ENCODE assay signal across 13 cellular contexts in the genomic region with DNA sequence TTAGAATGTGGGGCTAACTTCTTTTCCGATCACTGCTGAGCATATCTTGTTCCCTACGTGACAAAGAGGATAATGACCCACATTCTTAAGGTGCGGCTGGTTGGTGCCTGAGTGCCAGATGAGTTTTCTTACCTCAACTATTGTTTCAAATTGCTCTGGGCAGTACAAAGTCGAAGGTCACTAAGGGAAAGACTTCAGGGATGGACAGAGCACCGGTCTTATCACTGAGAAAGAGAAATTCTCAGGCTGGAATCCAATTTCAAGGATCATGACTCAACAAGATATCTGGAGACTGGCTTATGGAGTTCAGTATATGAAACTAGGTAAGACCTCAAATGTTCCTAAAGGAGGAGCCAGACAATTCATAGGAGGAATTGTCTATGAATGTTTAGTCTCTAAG.
"Had no signal": no experiment of that assay in that cellular context is flagged by ENCODE, and none has a peak within 500 bp of the region (broad histone marks: within the 10 kb centered on the region; RNA-seq: fewer than 3 reads in every experiment).

No MANE protein-coding gene starts in this region.

- ATAC-seq: gastroesophageal sphincter; heart left ventricle; left ventricle myocardium superior; naive thymus-derived CD4-positive, alpha-beta T cell; sciatic nerve had no signal

- DNase-seq: activated CD4-positive, alpha-beta T cell treated with anti-CD3 and anti-CD28 coated beads for 1 hour; activated gamma-delta T cell; heart left ventricle; left ventricle myocardium superior; naive thymus-derived CD4-positive, alpha-beta T cell; stimulated activated naive CD4-positive, alpha-beta T cell treated with Interleukin-2 at 50 U/mL for 16 hours; thyroid gland; WERI-Rb-1 had no signal

- H3K9me3 ChIP-seq: gastroesophageal sphincter, heart left ventricle, prostate gland, thyroid gland had no signal

- H3K4me1 ChIP-seq: neural progenitor cell, prostate gland, thyroid gland had no signal

- H3K27me3 ChIP-seq: gastroesophageal sphincter, heart left ventricle, neural progenitor cell, thyroid gland had no signal

- H3K36me3 ChIP-seq: gastroesophageal sphincter, heart left ventricle, neural progenitor cell, prostate gland, thyroid gland, WERI-Rb-1 had no signal

- H3K4me3 ChIP-seq: coronary artery, gastroesophageal sphincter, heart left ventricle, neural progenitor cell, prostate gland, thyroid gland had no signal

- H3K27ac ChIP-seq: coronary artery, gastroesophageal sphincter, heart left ventricle, neural progenitor cell, prostate gland, thyroid gland, WERI-Rb-1 had no signal
